Comparison of ENCODE assay signal across 23 cellular contexts in genomic region chr12:90399317-90399716, GRCh38.
DNase-seq lines count a peak whose midpoint lies in the region; ATAC-seq, FAIRE-seq and TF ChIP-seq lines count a peak whose summit lies in the region.
"Had no signal": no experiment of that assay in that cellular context is flagged by ENCODE, and none has a peak within 500 bp of the region (broad histone marks: within the 10 kb centered on the region; RNA-seq: fewer than 3 reads in every experiment).

No MANE protein-coding gene starts in this region.

- intact Hi-C loops in endothelial cell of umbilical vein (cut with micrococcal nuclease): no loop called here
- intact Hi-C loops in mucosa of descending colon (cut with DNase I, micrococcal nuclease): no loop called here
- intact Hi-C loops in activated CD4-positive, alpha-beta T cell treated with anti-CD3 and anti-CD28 coated beads, Interleukin-2, amount 10 ng/mL, durations not matched to agents 24 days and 14 days (cut with micrococcal nuclease): no loop called here

- H3K4me1 ChIP-seq in endothelial cell of umbilical vein (ENCODE audit: control insufficient read depth, extremely low read depth, insufficient read depth, low read length) (no peaks in the 10 kb centered on the region), mucosa of descending colon (ENCODE audit: low read depth) (no peaks in the 10 kb centered on the region)
- H3K4me1 ChIP-seq: A549, HAP-1, SJSA1 had no signal

- no peaks in the 10 kb centered on the region for H3K27me3 ChIP-seq in endothelial cell of umbilical vein (ENCODE audit: control insufficient read depth in 2 of 2, insufficient read depth in 2 of 2, low read length in 2 of 2)
- H3K27me3 ChIP-seq: SJSA1 had no signal

- H3K27me3 Mint-ChIP-seq in activated CD4-positive, alpha-beta T cell treated with anti-CD3 and anti-CD28 coated beads, Interleukin-2, amount 10 ng/mL, durations not matched to agents 24 days and 14 days: no peaks in the 10 kb centered on the region
- H3K27me3 Mint-ChIP-seq: CD4-positive, alpha-beta T cell had no signal

- H4K20me1 ChIP-seq in endothelial cell of umbilical vein (replicated peaks; ENCODE audit: control insufficient read depth, extremely low read depth, insufficient read depth, low read length): no peaks in the 10 kb centered on the region

- H3K9ac ChIP-seq in endothelial cell of umbilical vein (replicated peaks; ENCODE audit: extremely low read depth, insufficient read depth, low read length): no peak overlapping the region

- no peak overlapping the region for H3K4me3 ChIP-seq in AG10803 (ENCODE audit: low read length)
- H3K4me3 ChIP-seq in endothelial cell of umbilical vein (replicated peaks in 1 of 3; ENCODE audit: insufficient read depth in 1 of 3, low read depth in 1 of 3, low read length in 3 of 3): no peak overlapping the region
- H3K4me3 ChIP-seq in mucosa of descending colon: no peak overlapping the region
- H3K4me3 ChIP-seq: A549, HAP-1, SJSA1 had no signal

- H3K4me3 Mint-ChIP-seq in activated CD4-positive, alpha-beta T cell treated with anti-CD3 and anti-CD28 coated beads, Interleukin-2, amount 10 ng/mL, durations not matched to agents 24 days and 14 days: no peak overlapping the region
- H3K4me3 Mint-ChIP-seq: CD4-positive, alpha-beta T cell had no signal

- H3K36me3 ChIP-seq in endothelial cell of umbilical vein (ENCODE audit: control insufficient read depth in 2 of 2, extremely low read depth in 1 of 2, insufficient read depth in 2 of 2, low read length in 2 of 2): no peaks in the 10 kb centered on the region
- H3K36me3 ChIP-seq in mucosa of descending colon (ENCODE audit: low read depth): no peaks in the 10 kb centered on the region
- H3K36me3 ChIP-seq: HAP-1, SJSA1 had no signal

- H3K36me3 Mint-ChIP-seq in activated CD4-positive, alpha-beta T cell treated with anti-CD3 and anti-CD28 coated beads, Interleukin-2, amount 10 ng/mL, durations not matched to agents 24 days and 14 days (ENCODE audit: low read depth): no peaks in the 10 kb centered on the region

- DNase-seq in AG10803 (ENCODE audit: low read depth): peak; percentile 1
- DNase-seq in NCI-H187 treated with DMSO at 0.1 percent for 48 hours (lab: John Stamatoyannopoulos, UW): peak; percentile 50
- DNase-seq in endothelial cell of umbilical vein (ENCODE audit: low read depth, low spot score): peak; percentile 60
- DNase-seq in mucosa of descending colon: peak in 1 of 3 donors; percentile 14
- DNase-seq in activated CD4-positive, alpha-beta T cell treated with anti-CD3 and anti-CD28 coated beads, Interleukin-2, amount 10 ng/mL, durations not matched to agents 24 days and 14 days: no peak
- no peak for DNase-seq in activated naive CD4-positive, alpha-beta T cell treated with anti-CD3 and anti-CD28 coated beads, Interleukin-2, amount 50 U/mL, for 16 hours
- DNase-seq: AML-193; Calu3; CD4-positive, alpha-beta T cell; DND-41; GDM1; NCI-H1694; NCI-H524 treated with DMSO at 0.1 percent for 48 hours; NK-92 treated with Interleukin-12 subunit alpha and Interleukin-12 subunit beta, amount 100 ng/mL, for 24 hours; OCI-M1 had no signal

- dilution Hi-C loops in endothelial cell of umbilical vein (cut with MboI; ENCODE audit: extremely low pct_ligation_motif_present, low sequenced_read_pairs): no loop called here

- POLR2A ChIA-PET in endothelial cell of umbilical vein (lab: Charles Lee): no interaction called here

- BruUV-seq in endothelial cell of umbilical vein (replicated peaks; lab: Mats Ljungman, UMichigan): no TSS peak

- peaks cover 3% of the 10 kb centered on the region for H3K9me3 Mint-ChIP-seq in activated CD4-positive, alpha-beta T cell treated with anti-CD3 and anti-CD28 coated beads, Interleukin-2, amount 10 ng/mL, durations not matched to agents 24 days and 14 days

- no peak overlapping the region for H3K27ac Mint-ChIP-seq in activated CD4-positive, alpha-beta T cell treated with anti-CD3 and anti-CD28 coated beads, Interleukin-2, amount 10 ng/mL, durations not matched to agents 24 days and 14 days
- H3K27ac Mint-ChIP-seq: CD4-positive, alpha-beta T cell had no signal

- no peaks in the 10 kb centered on the region for H3K9me1 ChIP-seq in endothelial cell of umbilical vein (replicated peaks; ENCODE audit: control insufficient read depth, extremely low read depth, insufficient read depth, low read length)

- TF ChIP-seq POLR2A in endothelial cell of umbilical vein (IDR thresholded peaks at IDR 0.05; ENCODE audit: low read depth, low read length): no peak

- no peaks in the 10 kb centered on the region for H3K9me3 ChIP-seq in endothelial cell of umbilical vein (replicated peaks; ENCODE audit: control insufficient read depth, insufficient read depth, low read length)
- peaks cover 13% of the 10 kb centered on the region for H3K9me3 ChIP-seq in mucosa of descending colon
- H3K9me3 ChIP-seq: HAP-1 had no signal

- TF ChIP-seq CTCF in AG10803 (conservative IDR thresholded peaks at IDR 0.05; ENCODE audit: low read length): no peak
- no peak for TF ChIP-seq CTCF in endothelial cell of umbilical vein (IDR thresholded peaks at IDR 0.05; ENCODE audit: extremely low read depth in 1 of 2, insufficient read depth in 1 of 2, low read depth in 1 of 2, low read length in 2 of 2)
- no peak for TF ChIP-seq CTCF in mucosa of descending colon (IDR thresholded peaks at IDR 0.05)

- no peaks in the 10 kb centered on the region for H3K4me1 Mint-ChIP-seq in activated CD4-positive, alpha-beta T cell treated with anti-CD3 and anti-CD28 coated beads, Interleukin-2, amount 10 ng/mL, durations not matched to agents 24 days and 14 days

- no peaks in the 10 kb centered on the region for H3K79me2 ChIP-seq in endothelial cell of umbilical vein (ENCODE audit: control insufficient read depth, insufficient read depth, low read length)

- H3K27ac ChIP-seq in endothelial cell of umbilical vein (ENCODE audit: insufficient read depth, low read depth, low read length): no peak overlapping the region
- H3K27ac ChIP-seq: A549, RWPE1, SJSA1 had no signal

- peak; percentile 88 for ATAC-seq in mucosa of descending colon
- ATAC-seq in HG03139 (IDR thresholded peaks at IDR 0.05; ENCODE audit: unreplicated experiment): no peak
- ATAC-seq in GM18861 (IDR thresholded peaks at IDR 0.05; ENCODE audit: unreplicated experiment): no peak
- ATAC-seq: A549 had no signal

- FAIRE-seq in endothelial cell of umbilical vein (lab: Jason Lieb, UNC): no peak
- FAIRE-seq: A549, GM12892, GM19239 had no signal

- CTCF ChIA-PET in endothelial cell of umbilical vein (lab: Charles Lee): no interaction called here

- H3K4me2 ChIP-seq in endothelial cell of umbilical vein (ENCODE audit: insufficient read depth, low read length): no peak overlapping the region
- H3K4me2 ChIP-seq: A549 had no signal

- no peak overlapping the region for H2AFZ ChIP-seq in endothelial cell of umbilical vein (ENCODE audit: low read depth, low read length)

TF ChIP-seq in endothelial cell of umbilical vein, 7 proteins besides CTCF, POLR2A, EP300 and RAD21:
- TF ChIP-seq GATA2 (IDR thresholded peaks at IDR 0.05; ENCODE audit: insufficient read depth, insufficient read length, low read depth, low read length) (no peak), MAX (IDR thresholded peaks at IDR 0.05; ENCODE audit: insufficient read depth, insufficient read length) (no peak), JUN (IDR thresholded peaks at IDR 0.05; ENCODE audit: borderline replicate concordance, insufficient read depth, insufficient read length, low read depth) (no peak), FOS (IDR thresholded peaks at IDR 0.05; ENCODE audit: borderline replicate concordance, insufficient read depth, low read length) (no peak), MYC (IDR thresholded peaks at IDR 0.05; ENCODE audit: low read depth, low read length) (no peak), EZH2 (IDR thresholded peaks at IDR 0.05; ENCODE audit: borderline replicate concordance, low read depth, low read length, severe bottlenecking) (no peak)
TF ChIP-seq in endothelial cell of umbilical vein: peak in this region for 0.

Comparison
In these comparisons a context has a peak if more than half of its experiments do, and no peak if none do; other contexts are left out.
1. DNase-seq: peak in AG10803 (single experiment), NCI-H187 treated with DMSO at 0.1 percent for 48 hours (single experiment) and endothelial cell of umbilical vein (single experiment); none in activated CD4-positive, alpha-beta T cell treated with anti-CD3 and anti-CD28 coated beads, Interleukin-2, amount 10 ng/mL, durations not matched to agents 24 days and 14 days (single experiment) and activated naive CD4-positive, alpha-beta T cell treated with anti-CD3 and anti-CD28 coated beads, Interleukin-2, amount 50 U/mL, for 16 hours (single experiment).